ENCODE assay signal across 9 cellular contexts in genomic region chr2:159714586-159714930, GRCh38. TPM values are rescaled to one million over a fixed set of nuclear protein-coding genes. Genes with fewer than 3 reads are reported as not detected.
DNase-seq lines count a peak whose midpoint lies in the region; ATAC-seq and TF ChIP-seq lines count a peak whose summit lies in the region.
"Had no signal": no experiment of that assay in that cellular context is flagged by ENCODE, and none has a peak within 500 bp of the region (broad histone marks: within the 10 kb centered on the region; RNA-seq: fewer than 3 reads in every experiment).

No MANE protein-coding gene starts in this region.

- H3K4me3 Mint-ChIP-seq in MCF 10A (ENCODE audit: unreplicated experiment) = peak overlapping the region; percentile 100
- peak overlapping the region; percentile 99 for H3K4me3 Mint-ChIP-seq in WTC11

- H3K4me1 ChIP-seq in breast epithelium = peaks cover 0 to 23% of the 10 kb centered on the region in 2 donors
- peaks cover 4 to 54% (median 45%) of the 10 kb centered on the region in 5 donors for H3K4me1 ChIP-seq in subcutaneous abdominal adipose tissue (ENCODE audit: control insufficient read depth in 5 of 5, insufficient read depth in 5 of 5, low read length in 5 of 5)

- no peak for TF ChIP-seq CTCF in MCF 10A (IDR thresholded peaks at IDR 0.05; ENCODE audit: unreplicated experiment)
- TF ChIP-seq CTCF in breast epithelium (IDR thresholded peaks at IDR 0.05) = no peak
- TF ChIP-seq CTCF in WTC11 (IDR thresholded peaks at IDR 0.05) = no peak
- TF ChIP-seq CTCF in fibroblast of villous mesenchyme (IDR thresholded peaks at IDR 0.05; ENCODE audit: insufficient read depth, low read depth, low read length) = no peak
- TF ChIP-seq CTCF in GM13977 (IDR thresholded peaks at IDR 0.05; ENCODE audit: extremely low read depth, insufficient read depth, missing control alignments) = no peak

- peaks cover 3% of the 10 kb centered on the region for H3K36me3 ChIP-seq in breast epithelium
- peaks cover 5 to 18% (median 12%) of the 10 kb centered on the region in 5 donors for H3K36me3 ChIP-seq in subcutaneous abdominal adipose tissue (ENCODE audit: control insufficient read depth in 5 of 5, insufficient read depth in 5 of 5, low read length in 5 of 5)

- H3K9ac ChIP-seq in subcutaneous abdominal adipose tissue (ENCODE audit: low read length in 5 of 5) = peak overlapping the region in 1 of 5 donors; percentile 28

- intact Hi-C loops in MCF 10A (cut with micrococcal nuclease) (no loop called here), breast epithelium (cut with DNase I; ENCODE audit: low total_unique reads) (no loop called here)

- H3K27me3 ChIP-seq in breast epithelium = no peaks in the 10 kb centered on the region
- H3K27me3 ChIP-seq in subcutaneous abdominal adipose tissue (ENCODE audit: control insufficient read depth in 5 of 5, insufficient read depth in 4 of 5, low read length in 5 of 5) = no peaks in the 10 kb centered on the region
- H3K27me3 ChIP-seq: left lung had no signal

- H3K27ac Mint-ChIP-seq in MCF 10A (ENCODE audit: low read depth, unreplicated experiment) (no peak overlapping the region), WTC11 (no peak overlapping the region)

- no peaks in the 10 kb centered on the region for H3K27me3 Mint-ChIP-seq in MCF 10A (ENCODE audit: insufficient read depth, unreplicated experiment)
- no peaks in the 10 kb centered on the region for H3K27me3 Mint-ChIP-seq in WTC11 (ENCODE audit: low read depth)

- H3K27ac ChIP-seq in breast epithelium = peak overlapping the region in 1 of 2 donors; percentile 23
- peak overlapping the region; percentile 98 for H3K27ac ChIP-seq in subcutaneous abdominal adipose tissue (ENCODE audit: low read depth, low read length)

- ATAC-seq in WTC11 = no peak
- no peak for ATAC-seq in HG03159 (IDR thresholded peaks at IDR 0.05; ENCODE audit: unreplicated experiment)
- ATAC-seq: left lung had no signal

- no peak for TF ChIP-seq POLR2A in breast epithelium (IDR thresholded peaks at IDR 0.05)

- H3K9me3 ChIP-seq in breast epithelium = no peaks in the 10 kb centered on the region
- no peaks in the 10 kb centered on the region for H3K9me3 ChIP-seq in subcutaneous abdominal adipose tissue (ENCODE audit: control insufficient read depth in 5 of 5, low read length in 5 of 5)
- H3K9me3 ChIP-seq: left lung had no signal

- in situ Hi-C loops in GM13977 (cut with MboI; ENCODE audit: low pct_unique_long_range_greater_than_20kb, low sequenced_read_pairs, unreplicated experiment) = no loop called here

- H3K9me3 Mint-ChIP-seq in MCF 10A (ENCODE audit: unreplicated experiment) = no peaks in the 10 kb centered on the region
- H3K9me3 Mint-ChIP-seq in WTC11 = no peaks in the 10 kb centered on the region

- POLR2A ChIA-PET in MCF 10A (lab: Yijun Ruan, JAX) (interaction anchor here (0.7 to 8.7 kb wide), 11 partner anchors 9 to 428 kb away, joined by 3 to 262 read pairs (median 21); partner anchors contain the start of genes BAZ2B and WDSUB1), WTC11 (lab: Charles Lee) (interaction anchor here (4.2 kb wide), 1 partner anchor 99 kb away, joined by 73 read pairs; the partner anchor contains the start of gene BAZ2B)

- peaks cover 20% of the 10 kb centered on the region for H3K4me1 Mint-ChIP-seq in MCF 10A (ENCODE audit: insufficient read depth, unreplicated experiment)
- peaks cover 52% of the 10 kb centered on the region for H3K4me1 Mint-ChIP-seq in WTC11

- BruUV-seq in MCF 10A (replicated peaks; lab: Mats Ljungman, UMichigan) = no TSS peak

- CTCF ChIA-PET in MCF 10A (lab: Yijun Ruan, JAX) = interaction anchor here (1.0 to 1.5 kb wide), 3 partner anchors 11 to 255 kb away, joined by 3 read pairs; no protein-coding TSS in a partner anchor
- CTCF ChIA-PET in WTC11 (lab: Charles Lee) = interaction anchor here (0.7 kb wide), 1 partner anchor 596 kb away, joined by 3 read pairs; no protein-coding TSS in a partner anchor

- no peak for DNase-seq in MCF 10A (ENCODE audit: unreplicated experiment)
- DNase-seq in breast epithelium (ENCODE audit: low spot score in 2 of 2) = no peak
- DNase-seq in WTC11 (ENCODE audit: low spot score) = no peak
- no peak for DNase-seq in fibroblast of villous mesenchyme (ENCODE audit: low read depth)
- no peak for DNase-seq in GM13977 (ENCODE audit: low spot score)
- DNase-seq in activated CD4-positive, alpha-beta T cell treated with anti-CD3 and anti-CD28 coated beads, Interleukin-2, amount 50 U/mL, for 48 hours = no peak
- DNase-seq: left lung had no signal

- peaks cover 45% of the 10 kb centered on the region for H3K36me3 Mint-ChIP-seq in MCF 10A (ENCODE audit: insufficient read depth, unreplicated experiment)
- H3K36me3 Mint-ChIP-seq in WTC11 = peaks cover 27% of the 10 kb centered on the region

- H3K4me3 ChIP-seq in breast epithelium (peak overlapping the region in 1 of 3 donors; percentile 94), fibroblast of villous mesenchyme (ENCODE audit: low read depth, low read length) (peak overlapping the region; percentile 91), subcutaneous abdominal adipose tissue (ENCODE audit: low read depth in 1 of 5, low read length in 5 of 5) (peak overlapping the region; percentile 16 to 98 (median 45))

TF ChIP-seq in WTC11, 78 proteins besides CTCF, POLR2A, EP300 and RAD21:
- TF ChIP-seq CDX4 (CRISPR knock-in tag; IDR thresholded peaks at IDR 0.05; ENCODE audit: borderline replicate concordance) = no peak
- TF ChIP-seq MYBL2 (CRISPR knock-in tag; IDR thresholded peaks at IDR 0.05) = no peak
- no peak for TF ChIP-seq ESRRA (CRISPR knock-in tag; IDR thresholded peaks at IDR 0.05; ENCODE audit: borderline replicate concordance)
- no peak for TF ChIP-seq CREM (CRISPR knock-in tag; IDR thresholded peaks at IDR 0.05)
- TF ChIP-seq NFYB (CRISPR knock-in tag; conservative IDR thresholded peaks at IDR 0.05; ENCODE audit: low read depth) = no peak
- no peak for TF ChIP-seq ATF6 (CRISPR knock-in tag; IDR thresholded peaks at IDR 0.05)
- TF ChIP-seq ZNF425 (CRISPR knock-in tag; conservative IDR thresholded peaks at IDR 0.05) = no peak

RNA-seq across cellular contexts. Expression of gene MARCHF7, which starts 2.3 kb away (rescaled TPM):
- total RNA-seq in MCF 10A (2022) = 76.0 and 78.4 TPM in 2 replicates
- 100 to 1,000 TPM in 2 of 3 donors, 10 to 100 TPM in 1; 85.9 to 154 (median 128) TPM for total RNA-seq in breast epithelium
- 84.0 to 109 TPM (median 97.6 TPM) in 3 replicates for total RNA-seq in WTC11 (2021)
- 80.5 and 158 TPM in 2 replicates for total RNA-seq in fibroblast of villous mesenchyme
